8 cellular contexts compared by ENCODE assay signal in the genomic region with DNA sequence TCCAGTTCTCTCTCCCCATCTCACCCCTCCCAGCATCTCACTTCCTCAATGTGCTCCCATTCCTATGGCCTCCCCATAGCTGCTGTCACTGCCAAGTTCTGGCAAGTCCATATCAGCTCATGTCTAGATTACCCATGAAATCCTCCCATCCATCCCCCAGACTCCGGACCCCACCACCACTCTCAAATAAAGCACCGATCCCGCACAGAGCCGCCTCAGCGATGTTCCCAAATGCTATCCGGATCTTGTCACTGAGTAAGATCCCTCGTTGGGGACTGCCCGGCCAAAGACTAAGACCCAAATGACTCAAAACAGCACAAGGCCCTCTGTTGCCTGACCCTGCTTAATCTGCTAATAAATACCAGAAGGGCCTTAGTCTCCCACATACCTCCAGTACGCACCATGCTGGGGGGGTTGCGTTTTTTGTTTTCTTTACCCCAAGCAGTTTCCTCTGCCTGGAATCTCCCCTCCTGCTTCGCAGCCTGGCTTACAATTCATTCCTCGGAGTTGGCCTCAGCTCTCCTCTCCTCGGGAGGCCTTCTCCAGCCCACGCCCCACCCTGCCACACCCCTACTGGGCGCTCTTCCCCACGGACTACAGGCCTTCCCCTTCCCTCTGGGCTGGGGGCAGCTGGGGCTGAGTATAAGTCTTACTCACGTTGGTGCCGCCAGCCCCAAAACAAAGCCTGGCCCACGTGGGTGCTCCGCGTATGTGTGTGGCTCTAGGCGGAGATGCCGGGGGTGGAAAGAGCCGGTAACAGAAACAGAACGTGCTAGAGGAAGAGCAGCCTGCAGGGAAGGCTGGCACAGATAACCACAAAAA. TPM values are rescaled to one million over a fixed set of nuclear protein-coding genes. Genes with fewer than 3 reads are reported as not detected.
DNase-seq lines count a peak whose midpoint lies in the region; ATAC-seq and TF ChIP-seq lines count a peak whose summit lies in the region.

No MANE protein-coding gene starts in this region.

- ATAC-seq in HG03108 (IDR thresholded peaks at IDR 0.05; ENCODE audit: unreplicated experiment) = no peak

- peak overlapping the region in 3 of 4 donors; percentile 60 to 76 (median 75) for H3K4me3 ChIP-seq in stomach

- H3K27me3 ChIP-seq in stomach = peaks cover 0 to 14% (median 7%) of the 10 kb centered on the region in 3 donors

- H3K27ac Mint-ChIP-seq in activated CD4-positive, alpha-beta T cell treated with anti-CD3 and anti-CD28 coated beads, Interleukin-2, amount 10 ng/mL, durations not matched to agents 24 days and 14 days = peak overlapping the region; percentile 91
- peak overlapping the region; percentile 6 for H3K27ac Mint-ChIP-seq in mesothelial cell of epicardium

- peak overlapping the region in 3 of 5 donors; percentile 89 to 93 (median 93) for H3K27ac ChIP-seq in stomach

- no peaks in the 10 kb centered on the region for H3K27me3 Mint-ChIP-seq in activated CD4-positive, alpha-beta T cell treated with anti-CD3 and anti-CD28 coated beads, Interleukin-2, amount 10 ng/mL, durations not matched to agents 24 days and 14 days
- peaks cover 52% of the 10 kb centered on the region for H3K27me3 Mint-ChIP-seq in mesothelial cell of epicardium (ENCODE audit: low read depth)

- H3K36me3 ChIP-seq in stomach = no peaks in the 10 kb centered on the region

- TF ChIP-seq EP300 in stomach (IDR thresholded peaks at IDR 0.05) = no peak

- peaks cover 27 to 45% (median 38%) of the 10 kb centered on the region in 4 donors for H3K4me1 ChIP-seq in stomach

- no peaks in the 10 kb centered on the region for H3K9me3 Mint-ChIP-seq in activated CD4-positive, alpha-beta T cell treated with anti-CD3 and anti-CD28 coated beads, Interleukin-2, amount 10 ng/mL, durations not matched to agents 24 days and 14 days
- no peaks in the 10 kb centered on the region for H3K9me3 Mint-ChIP-seq in mesothelial cell of epicardium

- DNase-seq in 8988T (peak; percentile 51), HT1080 (ENCODE audit: low read depth) (peak; percentile 88), ecto neural progenitor cell (ENCODE audit: low spot score) (peak; percentile 59), mesothelial cell of epicardium (ENCODE audit: low spot score in 2 of 2, unreplicated experiment in 2 of 2) (no peak), stomach (peak; percentile 29), DMS79 treated with DMSO at 0.1 percent for 48 hours (lab: John Stamatoyannopoulos, UW) (no peak)
- DNase-seq in activated CD4-positive, alpha-beta T cell treated with anti-CD3 and anti-CD28 coated beads, Interleukin-2, amount 10 ng/mL, durations not matched to agents 24 days and 14 days = peak; percentile 82

- H3K9me3 ChIP-seq in stomach = no peaks in the 10 kb centered on the region

- peaks cover 33% of the 10 kb centered on the region for H3K4me1 Mint-ChIP-seq in activated CD4-positive, alpha-beta T cell treated with anti-CD3 and anti-CD28 coated beads, Interleukin-2, amount 10 ng/mL, durations not matched to agents 24 days and 14 days
- peaks cover 34% of the 10 kb centered on the region for H3K4me1 Mint-ChIP-seq in mesothelial cell of epicardium

- intact Hi-C loops in activated CD4-positive, alpha-beta T cell treated with anti-CD3 and anti-CD28 coated beads, Interleukin-2, amount 10 ng/mL, durations not matched to agents 24 days and 14 days (cut with micrococcal nuclease) = loop anchor here (5.0 kb wide), 3 partner anchors 34 to 284 kb away; no protein-coding TSS in a partner anchor
- intact Hi-C loops in stomach (cut with DNase I; ENCODE audit: low total_unique reads) = no loop called here

- TF ChIP-seq CTCF in mesothelial cell of epicardium (IDR thresholded peaks at IDR 0.05; ENCODE audit: unreplicated experiment) (no peak), stomach (IDR thresholded peaks at IDR 0.05) (no peak)

- no peak for TF ChIP-seq POLR2A in stomach (IDR thresholded peaks at IDR 0.05)

- peak overlapping the region; percentile 94 for H3K4me3 Mint-ChIP-seq in activated CD4-positive, alpha-beta T cell treated with anti-CD3 and anti-CD28 coated beads, Interleukin-2, amount 10 ng/mL, durations not matched to agents 24 days and 14 days
- peak overlapping the region; percentile 80 for H3K4me3 Mint-ChIP-seq in mesothelial cell of epicardium

- 49 to 69% (median 60%) methylated on average over 18 to 25 of the region's 25 CpGs for WGBS in stomach, 5 donors

- H3K36me3 Mint-ChIP-seq in activated CD4-positive, alpha-beta T cell treated with anti-CD3 and anti-CD28 coated beads, Interleukin-2, amount 10 ng/mL, durations not matched to agents 24 days and 14 days (ENCODE audit: low read depth) = peaks cover 42% of the 10 kb centered on the region
- no peaks in the 10 kb centered on the region for H3K36me3 Mint-ChIP-seq in mesothelial cell of epicardium

RNA-seq across cellular contexts. Expression of a gene that starts 1.8 kb away (rescaled TPM):
- total RNA-seq in HT1080 (2014; rRNA removed; shearing (Covaris generic)) = 72.7 and 89.2 TPM in 2 replicates
- 70.8 and 72.3 TPM in 2 replicates for polyA plus RNA-seq in HT1080 (2015; cell fraction: cytosol; rRNA removed)
- polyA plus RNA-seq in HT1080 (2015; cell fraction: nucleus; rRNA removed) = 50.7 and 60.2 TPM in 2 replicates
- total RNA-seq in activated CD4-positive, alpha-beta T cell treated with anti-CD3 and anti-CD28 coated beads, Interleukin-2, amount 10 ng/mL, durations not matched to agents 24 days and 14 days = 76.0 and 79.9 TPM in 2 replicates
- total RNA-seq in mesothelial cell of epicardium (14.8 to 16.0 TPM (median 16.0 TPM) in 3 replicates), stomach (10 to 100 TPM in 3 of 5 donors, 1 to 10 TPM in 1, under 1 TPM in 1; 0.58 to 22.3 (median 10.7) TPM)
- 10 to 100 TPM in 2 of 3 donors, 1 to 10 TPM in 1; 9.9 to 23.2 (median 10.4) TPM for polyA plus RNA-seq in stomach

Comparison
In these comparisons a context has a peak if more than half of its experiments do, and no peak if none do; other contexts are left out.
1. DNase-seq: peak in 8988T (single experiment), HT1080 (single experiment), activated CD4-positive, alpha-beta T cell treated with anti-CD3 and anti-CD28 coated beads, Interleukin-2, amount 10 ng/mL, durations not matched to agents 24 days and 14 days (single experiment), ecto neural progenitor cell (single experiment) and stomach (single experiment); none in mesothelial cell of epicardium (0 of 2) and DMS79 treated with DMSO at 0.1 percent for 48 hours (single experiment).